In genomic region chr1:186325239-186325638, GRCh38 we compare ENCODE assay signal across 2 cellular contexts.
A peak's percentile ranks its signal among the peaks of the same experiment; 100 is the strongest.
TF ChIP-seq lines count a peak whose summit lies in the region.

No MANE protein-coding gene starts in this region.

TF ChIP-seq in A549, 52 proteins besides CTCF, POLR2A, EP300 and RAD21:
- no peak for TF ChIP-seq RARB (CRISPR knock-in tag; IDR thresholded peaks at IDR 0.05)
- no peak for TF ChIP-seq EHF (CRISPR knock-in tag; IDR thresholded peaks at IDR 0.05)
- 0 out of 3 replicates have a peak, but pooled peaks have one; percentile 14 for TF ChIP-seq SMC3 (IDR thresholded peaks at IDR 0.05)
- no peak for TF ChIP-seq EHMT2 (IDR thresholded peaks at IDR 0.05; ENCODE audit: low read depth)

TF ChIP-seq in endothelial cell of umbilical vein, 7 proteins besides CTCF, POLR2A, EP300 and RAD21:
- TF ChIP-seq FOS (IDR thresholded peaks at IDR 0.05; ENCODE audit: borderline replicate concordance, insufficient read depth, low read length), result no peak
- no peak for TF ChIP-seq JUN (IDR thresholded peaks at IDR 0.05; ENCODE audit: borderline replicate concordance, insufficient read depth, insufficient read length, low read depth)
- no peak for TF ChIP-seq MAX (IDR thresholded peaks at IDR 0.05; ENCODE audit: insufficient read depth, insufficient read length)
- TF ChIP-seq MYC (IDR thresholded peaks at IDR 0.05; ENCODE audit: low read depth, low read length), result no peak
- no peak for TF ChIP-seq GATA2 (IDR thresholded peaks at IDR 0.05; ENCODE audit: insufficient read depth, insufficient read length, low read depth, low read length)
- TF ChIP-seq POLR2AphosphoS5 (IDR thresholded peaks at IDR 0.05; ENCODE audit: insufficient read depth, low read depth, low read length), result no peak
- no peak for TF ChIP-seq EZH2 (IDR thresholded peaks at IDR 0.05; ENCODE audit: borderline replicate concordance, low read depth, low read length, severe bottlenecking)
